16 cellular contexts compared by ENCODE assay signal in genomic region chr20:63705232-63706026, GRCh38. TPM values are rescaled to one million over a fixed set of nuclear protein-coding genes. Genes with fewer than 3 reads are reported as not detected.
DNase-seq lines count a peak whose midpoint lies in the region; ATAC-seq and TF ChIP-seq lines count a peak whose summit lies in the region.
"Had no signal": no experiment of that assay in that cellular context is flagged by ENCODE, and none has a peak within 500 bp of the region (broad histone marks: within the 10 kb centered on the region; RNA-seq: fewer than 3 reads in every experiment).

No MANE protein-coding gene starts in this region.

- H3K27me3 ChIP-seq in CD4-positive, CD25-positive, alpha-beta regulatory T cell (ENCODE audit: control insufficient read depth, insufficient read depth, low read length): no peaks in the 10 kb centered on the region
- no peaks in the 10 kb centered on the region for H3K27me3 ChIP-seq in H9 (ENCODE audit: insufficient read depth, low read length)
- H3K27me3 ChIP-seq in naive thymus-derived CD4-positive, alpha-beta T cell (ENCODE audit: control insufficient read depth in 2 of 2, insufficient read depth in 2 of 2, low read length in 2 of 2): no peaks in the 10 kb centered on the region
- H3K27me3 ChIP-seq: left lung had no signal

- H3K23me2 ChIP-seq in H9 (ENCODE audit: insufficient read length, low read depth, low read length, poor library complexity, severe bottlenecking): peaks cover 12% of the 10 kb centered on the region

- peaks cover 7% of the 10 kb centered on the region; the same call in 1 of the 2 replicates for H3K79me2 ChIP-seq in H9 (ENCODE audit: insufficient read depth, low read length)

- H4K91ac ChIP-seq in H9 (ENCODE audit: insufficient read length, low read depth, low read length): no peak overlapping the region

- no peaks in the 10 kb centered on the region for H4K20me1 ChIP-seq in H9 (ENCODE audit: control insufficient read depth, insufficient read depth, insufficient read length)

- H2BK15ac ChIP-seq in H9 (ENCODE audit: low read depth, low read length): no peak overlapping the region

- no peak overlapping the region for H2BK120ac ChIP-seq in H9 (ENCODE audit: low read depth, low read length, poor library complexity, severe bottlenecking)

- no peak overlapping the region for H3T11ph ChIP-seq in H9 (ENCODE audit: low read length)

- H3K27ac ChIP-seq in CD4-positive, CD25-positive, alpha-beta regulatory T cell (ENCODE audit: insufficient read depth, low read length, poor library complexity, severe bottlenecking): peak overlapping the region; percentile 19
- H3K27ac ChIP-seq in H9 (ENCODE audit: insufficient read length, low read depth, low read length): no peak overlapping the region
- H3K27ac ChIP-seq in naive thymus-derived CD4-positive, alpha-beta T cell (ENCODE audit: low read depth, low read length): peak overlapping the region; percentile 81

- POLR2A ChIA-PET in naive thymus-derived CD4-positive, alpha-beta T cell (lab: Charles Lee): interaction anchor here (0.8 to 5.1 kb wide), 3 partner anchors 22 to 97 kb away, joined by 3 to 137 read pairs (median 8); partner anchors contain the start of genes LIME1 and SLC2A4RG

- peaks cover 7 to 38% (median 13%) of the 10 kb centered on the region in 4 donors for H3K4me1 Mint-ChIP-seq in CD4-positive, CD25-positive, alpha-beta regulatory T cell
- H3K4me1 Mint-ChIP-seq in H9: peaks cover 8 to 16% of the 10 kb centered on the region in 2 experiments
- H3K4me1 Mint-ChIP-seq in activated T-helper 2 cell treated with anti-CD3 and anti-CD28 coated beads, Interferon-gamma antibody, Interleukin-2, Interleukin-4, amounts not matched to agents 10 μg/mL and 5 μg/mL and 100 μg/mL, durations not matched to agents 14 hours and 24 hours and 36 hours (ENCODE audit: low read depth): peaks cover 23% of the 10 kb centered on the region
- H3K4me1 Mint-ChIP-seq in naive thymus-derived CD4-positive, alpha-beta T cell: peaks cover 15 to 39% (median 31%) of the 10 kb centered on the region in 7 donors

- no peak overlapping the region for H3K14ac ChIP-seq in H9 (ENCODE audit: insufficient read depth, low read length)

- WGBS in H9 (ENCODE audit: extremely low coverage, insufficient read length, low lambda C conversion rate): no CpG with 5 or more reads among the region's 8 CpGs

- no peak overlapping the region for H4K8ac ChIP-seq in H9 (replicated peaks; ENCODE audit: insufficient read length, low read depth, low read length)

- H3K27ac Mint-ChIP-seq in CD4-positive, CD25-positive, alpha-beta regulatory T cell: no peak overlapping the region
- H3K27ac Mint-ChIP-seq in H9: no peak overlapping the region
- H3K27ac Mint-ChIP-seq in activated T-helper 2 cell treated with anti-CD3 and anti-CD28 coated beads, Interferon-gamma antibody, Interleukin-2, Interleukin-4, amounts not matched to agents 10 μg/mL and 5 μg/mL and 100 μg/mL, durations not matched to agents 14 hours and 24 hours and 36 hours: no peak overlapping the region
- peak overlapping the region in 5 of 9 donors; percentile 38 to 94 (median 42) for H3K27ac Mint-ChIP-seq in naive thymus-derived CD4-positive, alpha-beta T cell

- H3K27me3 Mint-ChIP-seq in CD4-positive, CD25-positive, alpha-beta regulatory T cell: no peaks in the 10 kb centered on the region
- H3K27me3 Mint-ChIP-seq in H9 (ENCODE audit: low read depth): no peaks in the 10 kb centered on the region
- no peaks in the 10 kb centered on the region for H3K27me3 Mint-ChIP-seq in activated T-helper 2 cell treated with anti-CD3 and anti-CD28 coated beads, Interferon-gamma antibody, Interleukin-2, Interleukin-4, amounts not matched to agents 10 μg/mL and 5 μg/mL and 100 μg/mL, durations not matched to agents 14 hours and 24 hours and 36 hours (ENCODE audit: low read depth)
- no peaks in the 10 kb centered on the region for H3K27me3 Mint-ChIP-seq in naive thymus-derived CD4-positive, alpha-beta T cell

- H4K5ac ChIP-seq in H9 (ENCODE audit: insufficient read length, low read depth, low read length): no peak overlapping the region

- no peak overlapping the region for H2BK5ac ChIP-seq in H9 (ENCODE audit: insufficient read length, low read length)

- no peak for DNase-seq in CD4-positive, CD25-positive, alpha-beta regulatory T cell
- DNase-seq in H9 (no peak), NCI-H1417 (lab: John Stamatoyannopoulos, UW) (no peak)
- no peak for DNase-seq in activated T-helper 2 cell treated with anti-CD3 and anti-CD28 coated beads, Interferon-gamma antibody, Interleukin-2, Interleukin-4, amounts not matched to agents 10 μg/mL and 5 μg/mL and 100 μg/mL, durations not matched to agents 14 hours and 24 hours and 36 hours (ENCODE audit: low spot score)
- no peak for DNase-seq in naive thymus-derived CD4-positive, alpha-beta T cell
- DNase-seq: anterior cingulate cortex; effector CD4-positive, alpha-beta T cell; NCI-H1105; NCI-H524 treated with DMSO at 0.1 percent for 48 hours; stimulated activated CD4-positive, alpha-beta T cell treated with anti-CD3 and anti-CD28 coated beads, Interleukin-2, amount 100 ng/mL, for 48 hours had no signal

- no peaks in the 10 kb centered on the region for H3K9me3 Mint-ChIP-seq in CD4-positive, CD25-positive, alpha-beta regulatory T cell
- H3K9me3 Mint-ChIP-seq in H9: no peaks in the 10 kb centered on the region
- H3K9me3 Mint-ChIP-seq in activated T-helper 2 cell treated with anti-CD3 and anti-CD28 coated beads, Interferon-gamma antibody, Interleukin-2, Interleukin-4, amounts not matched to agents 10 μg/mL and 5 μg/mL and 100 μg/mL, durations not matched to agents 14 hours and 24 hours and 36 hours: no peaks in the 10 kb centered on the region
- peaks cover 0 to 2% (median 0%) of the 10 kb centered on the region in 11 donors for H3K9me3 Mint-ChIP-seq in naive thymus-derived CD4-positive, alpha-beta T cell

- no peak overlapping the region for H3K4ac ChIP-seq in H9 (ENCODE audit: low read depth, low read length)

- H3K4me3 Mint-ChIP-seq in CD4-positive, CD25-positive, alpha-beta regulatory T cell: peak overlapping the region; percentile 19 to 89 (median 46)
- peak overlapping the region; percentile 63 to 89; a peak in 4 of 5 replicates for H3K4me3 Mint-ChIP-seq in H9
- peak overlapping the region; percentile 21 for H3K4me3 Mint-ChIP-seq in activated T-helper 2 cell treated with anti-CD3 and anti-CD28 coated beads, Interferon-gamma antibody, Interleukin-2, Interleukin-4, amounts not matched to agents 10 μg/mL and 5 μg/mL and 100 μg/mL, durations not matched to agents 14 hours and 24 hours and 36 hours (ENCODE audit: low read depth)
- H3K4me3 Mint-ChIP-seq in naive thymus-derived CD4-positive, alpha-beta T cell: peak overlapping the region in 5 of 10 donors; percentile 18 to 90 (median 41)

- peaks cover 33% of the 10 kb centered on the region for H3K36me3 ChIP-seq in CD4-positive, CD25-positive, alpha-beta regulatory T cell (ENCODE audit: control insufficient read depth, insufficient read depth, low read length)
- peaks cover 0 to 54% (median 22%) of the 10 kb centered on the region in 3 experiments for H3K36me3 ChIP-seq in naive thymus-derived CD4-positive, alpha-beta T cell (ENCODE audit: control insufficient read depth in 2 of 3, insufficient read depth in 3 of 3, low read length in 3 of 3)

- intact Hi-C loops in activated T-helper 2 cell treated with anti-CD3 and anti-CD28 coated beads, Interferon-gamma antibody, Interleukin-2, Interleukin-4, amounts not matched to agents 10 μg/mL and 5 μg/mL and 100 μg/mL, durations not matched to agents 14 hours and 24 hours and 36 hours (cut with micrococcal nuclease): loop anchor here (1.0 to 10.0 kb wide), 3 partner anchors 37 to 269 kb away; partner anchors contain the start of gene SAMD10
- intact Hi-C loops in naive thymus-derived CD4-positive, alpha-beta T cell (cut with micrococcal nuclease): loop anchor here (2.0 to 5.0 kb wide), 11 partner anchors 25 to 417 kb away; partner anchors contain the start of genes GMEB2 (in 1 of the 2), PTK6 (in 1 of the 2), TCEA2 (in 1 of the 2) and UCKL1 (in 1 of the 2)

- no peak overlapping the region for H2BK12ac ChIP-seq in H9 (ENCODE audit: insufficient read length, low read depth, low read length)

- H3K79me1 ChIP-seq in H9 (ENCODE audit: insufficient read depth, low read depth, low read length, poor library complexity, severe bottlenecking): peaks cover 4% of the 10 kb centered on the region

- H3K9me3 ChIP-seq in CD4-positive, CD25-positive, alpha-beta regulatory T cell (ENCODE audit: control insufficient read depth in 2 of 2, low read length in 2 of 2): no peaks in the 10 kb centered on the region
- no peaks in the 10 kb centered on the region for H3K9me3 ChIP-seq in H9 (ENCODE audit: control insufficient read depth, low read depth, low read length)
- no peaks in the 10 kb centered on the region for H3K9me3 ChIP-seq in naive thymus-derived CD4-positive, alpha-beta T cell (ENCODE audit: control insufficient read depth in 2 of 3, low read length in 3 of 3)
- H3K9me3 ChIP-seq: left lung had no signal

- TF ChIP-seq CTCF in H9 (conservative IDR thresholded peaks at IDR 0.05): no peak

- H3K56ac ChIP-seq in H9 (ENCODE audit: insufficient read length, low read depth, low read length): no peak overlapping the region

- peaks cover 6% of the 10 kb centered on the region for H3K36me3 Mint-ChIP-seq in CD4-positive, CD25-positive, alpha-beta regulatory T cell
- H3K36me3 Mint-ChIP-seq in H9 (ENCODE audit: insufficient read depth in 1 of 3, low read depth in 3 of 3): peaks cover 29 to 42% (median 41%) of the 10 kb centered on the region in 3 experiments
- peaks cover 45% of the 10 kb centered on the region for H3K36me3 Mint-ChIP-seq in activated T-helper 2 cell treated with anti-CD3 and anti-CD28 coated beads, Interferon-gamma antibody, Interleukin-2, Interleukin-4, amounts not matched to agents 10 μg/mL and 5 μg/mL and 100 μg/mL, durations not matched to agents 14 hours and 24 hours and 36 hours (ENCODE audit: low read depth)
- peaks cover 4 to 16% (median 6%) of the 10 kb centered on the region in 5 donors for H3K36me3 Mint-ChIP-seq in naive thymus-derived CD4-positive, alpha-beta T cell

- peaks cover 31% of the 10 kb centered on the region for H3K4me1 ChIP-seq in CD4-positive, CD25-positive, alpha-beta regulatory T cell (ENCODE audit: control insufficient read depth, insufficient read depth, low read length, poor library complexity, severe bottlenecking)
- H3K4me1 ChIP-seq in H9 (ENCODE audit: insufficient read depth, low read length): no peaks in the 10 kb centered on the region
- peaks cover 17 to 22% of the 10 kb centered on the region in 2 donors for H3K4me1 ChIP-seq in naive thymus-derived CD4-positive, alpha-beta T cell (ENCODE audit: control insufficient read depth in 2 of 2, insufficient read depth in 2 of 2, low read length in 2 of 2)

- no peak overlapping the region for H3K18ac ChIP-seq in H9 (ENCODE audit: insufficient read length, low read depth, low read length)

- no peak overlapping the region for H3K4me2 ChIP-seq in H9 (ENCODE audit: insufficient read depth, insufficient read length, low read length)

- no peak overlapping the region for H3K9ac ChIP-seq in H9 (ENCODE audit: extremely low read depth, insufficient read length, low read length)
- H3K9ac ChIP-seq: parathyroid adenoma had no signal

- no peak overlapping the region for H2BK20ac ChIP-seq in H9 (ENCODE audit: low read depth, low read length, poor library complexity, severe bottlenecking)

- no peak overlapping the region for H2AK5ac ChIP-seq in H9 (ENCODE audit: insufficient read length, low read length)

- no peak overlapping the region for H3K23ac ChIP-seq in H9 (ENCODE audit: insufficient read length, low read depth, low read length)

- ATAC-seq in CD4-positive, CD25-positive, alpha-beta regulatory T cell (ENCODE audit: low read depth in 2 of 2): no peak
- no peak for ATAC-seq in naive thymus-derived CD4-positive, alpha-beta T cell
- ATAC-seq in GM19467 (IDR thresholded peaks at IDR 0.05; ENCODE audit: unreplicated experiment): no peak
- ATAC-seq in GM19452 (IDR thresholded peaks at IDR 0.05; ENCODE audit: unreplicated experiment): no peak
- ATAC-seq in GM18858 (IDR thresholded peaks at IDR 0.05; ENCODE audit: unreplicated experiment): no peak
- ATAC-seq: left lung had no signal

- no peak overlapping the region for H3K4me3 ChIP-seq in CD4-positive, CD25-positive, alpha-beta regulatory T cell (ENCODE audit: low read depth, low read length)
- no peak overlapping the region for H3K4me3 ChIP-seq in naive thymus-derived CD4-positive, alpha-beta T cell (ENCODE audit: low read length)

- no peak overlapping the region for H2AFZ ChIP-seq in H9 (ENCODE audit: low read length)
- H2AFZ ChIP-seq: parathyroid adenoma had no signal

- CTCF ChIA-PET in naive thymus-derived CD4-positive, alpha-beta T cell (lab: Charles Lee): interaction anchor here (0.8 to 2.7 kb wide), 4 partner anchors 8 to 35 kb away, joined by 3 to 27 read pairs (median 4); partner anchors contain the start of gene LIME1

RNA-seq across cellular contexts. Expression of gene ARFRP1, which starts 2.3 kb away (rescaled TPM):
- 51.6 TPM for total RNA-seq in CD4-positive, CD25-positive, alpha-beta regulatory T cell
- polyA plus RNA-seq in CD4-positive, CD25-positive, alpha-beta regulatory T cell: 10 to 100 TPM; 56.6 to 65.7 (median 63.1) TPM
- 39.5 and 42.7 TPM in 2 replicates for total RNA-seq in H9 (2021)
- total RNA-seq in activated T-helper 2 cell treated with anti-CD3 and anti-CD28 coated beads, Interferon-gamma antibody, Interleukin-2, Interleukin-4, amounts not matched to agents 10 μg/mL and 5 μg/mL and 100 μg/mL, durations not matched to agents 14 hours and 24 hours and 36 hours: 59.0 and 59.1 TPM in 2 replicates
- 10 to 100 TPM; 55.4 to 92.1 (median 66.2) TPM for total RNA-seq in naive thymus-derived CD4-positive, alpha-beta T cell
- 100 to 1,000 TPM in 1 of 2 donors, 10 to 100 TPM in 1; 89.1 to 108 TPM for polyA plus RNA-seq in naive thymus-derived CD4-positive, alpha-beta T cell

RNA-seq across cellular contexts. Expression of gene ZGPAT, which starts 2.4 kb away (rescaled TPM):
- 51.5 TPM for total RNA-seq in CD4-positive, CD25-positive, alpha-beta regulatory T cell
- 10 to 100 TPM; 34.0 to 43.2 (median 40.3) TPM for polyA plus RNA-seq in CD4-positive, CD25-positive, alpha-beta regulatory T cell
- total RNA-seq in H9 (2021): 25.5 and 27.6 TPM in 2 replicates
- 29.0 and 36.1 TPM in 2 replicates for total RNA-seq in activated T-helper 2 cell treated with anti-CD3 and anti-CD28 coated beads, Interferon-gamma antibody, Interleukin-2, Interleukin-4, amounts not matched to agents 10 μg/mL and 5 μg/mL and 100 μg/mL, durations not matched to agents 14 hours and 24 hours and 36 hours
- total RNA-seq in naive thymus-derived CD4-positive, alpha-beta T cell: 10 to 100 TPM; 42.9 to 49.9 (median 45.4) TPM
- 10 to 100 TPM; 47.5 to 82.1 TPM for polyA plus RNA-seq in naive thymus-derived CD4-positive, alpha-beta T cell

RNA-seq across cellular contexts. Expression of gene TNFRSF6B, which starts 9.0 kb away (rescaled TPM):
- total RNA-seq in CD4-positive, CD25-positive, alpha-beta regulatory T cell: not detected
- not detected for polyA plus RNA-seq in CD4-positive, CD25-positive, alpha-beta regulatory T cell
- total RNA-seq in H9 (2021): 0.86 TPM in 1 of 2 replicates, not detected in the other
- not detected in 2 replicates for total RNA-seq in activated T-helper 2 cell treated with anti-CD3 and anti-CD28 coated beads, Interferon-gamma antibody, Interleukin-2, Interleukin-4, amounts not matched to agents 10 μg/mL and 5 μg/mL and 100 μg/mL, durations not matched to agents 14 hours and 24 hours and 36 hours
- total RNA-seq in naive thymus-derived CD4-positive, alpha-beta T cell: under 1 TPM in 1 of 5 experiments, not detected in 4; 0.74 TPM
- under 1 TPM in 1 of 2 donors, not detected in 1; 0.22 TPM for polyA plus RNA-seq in naive thymus-derived CD4-positive, alpha-beta T cell
- total RNA-seq: H7 had no signal

RNA-seq across cellular contexts. Expression of gene LIME1, which starts 31.0 kb away (rescaled TPM):
- total RNA-seq in CD4-positive, CD25-positive, alpha-beta regulatory T cell: 237 TPM
- 100 to 1,000 TPM; 338 to 547 (median 430) TPM for polyA plus RNA-seq in CD4-positive, CD25-positive, alpha-beta regulatory T cell
- 12.8 and 13.5 TPM in 2 replicates for total RNA-seq in H9 (2021)
- 15.7 TPM in 2 replicates for total RNA-seq in activated T-helper 2 cell treated with anti-CD3 and anti-CD28 coated beads, Interferon-gamma antibody, Interleukin-2, Interleukin-4, amounts not matched to agents 10 μg/mL and 5 μg/mL and 100 μg/mL, durations not matched to agents 14 hours and 24 hours and 36 hours
- total RNA-seq in naive thymus-derived CD4-positive, alpha-beta T cell: 100 to 1,000 TPM in 3 of 5 experiments, 10 to 100 TPM in 2; 96.8 to 118 (median 103) TPM
- 100 to 1,000 TPM; 205 to 366 TPM for polyA plus RNA-seq in naive thymus-derived CD4-positive, alpha-beta T cell

RNA-seq across cellular contexts. Expression of gene SLC2A4RG, which starts 34.1 kb away (rescaled TPM):
- 110 TPM for total RNA-seq in CD4-positive, CD25-positive, alpha-beta regulatory T cell
- polyA plus RNA-seq in CD4-positive, CD25-positive, alpha-beta regulatory T cell: 1 to 10 TPM; 2.9 to 7.7 (median 4.5) TPM
- total RNA-seq in H9 (2021): 37.9 and 43.9 TPM in 2 replicates
- 48.3 and 53.0 TPM in 2 replicates for total RNA-seq in activated T-helper 2 cell treated with anti-CD3 and anti-CD28 coated beads, Interferon-gamma antibody, Interleukin-2, Interleukin-4, amounts not matched to agents 10 μg/mL and 5 μg/mL and 100 μg/mL, durations not matched to agents 14 hours and 24 hours and 36 hours
- total RNA-seq in naive thymus-derived CD4-positive, alpha-beta T cell: 100 to 1,000 TPM in 3 of 5 experiments, 10 to 100 TPM in 2; 88.7 to 136 (median 111) TPM
- polyA plus RNA-seq in naive thymus-derived CD4-positive, alpha-beta T cell: 1 to 10 TPM; 3.0 to 4.6 TPM

Comparison
In these comparisons a context has a peak if more than half of its experiments do, and no peak if none do; other contexts are left out.
1. H3K27ac Mint-ChIP-seq: peak in naive thymus-derived CD4-positive, alpha-beta T cell (5 of 9); none in CD4-positive, CD25-positive, alpha-beta regulatory T cell (0 of 3), H9 (0 of 3) and activated T-helper 2 cell treated with anti-CD3 and anti-CD28 coated beads, Interferon-gamma antibody, Interleukin-2, Interleukin-4, amounts not matched to agents 10 μg/mL and 5 μg/mL and 100 μg/mL, durations not matched to agents 14 hours and 24 hours and 36 hours (single experiment).